In the genomic region with DNA sequence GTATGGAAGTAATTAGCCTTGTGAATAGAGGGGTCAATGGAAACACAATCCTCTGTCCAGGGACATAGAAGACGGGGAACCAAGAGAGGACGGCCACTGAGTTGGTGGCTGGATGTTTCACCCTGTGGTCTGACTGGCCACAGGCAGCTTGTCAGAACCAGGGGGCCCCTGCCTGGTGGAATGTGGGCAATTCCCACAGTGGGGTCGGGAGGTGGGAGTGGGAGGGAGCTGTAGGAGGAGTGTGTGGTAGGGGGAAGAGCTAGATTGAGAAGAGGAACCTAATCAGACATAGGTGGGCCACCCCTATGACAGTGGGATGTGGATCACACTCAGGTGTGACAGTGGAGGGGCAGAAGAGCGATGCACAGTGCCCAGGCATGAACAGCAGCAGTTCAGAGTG, we compare ENCODE assay signal across 1 cellular context.
A peak's percentile ranks its signal among the peaks of the same experiment; 100 is the strongest.
TF ChIP-seq lines count a peak whose summit lies in the region.

No MANE protein-coding gene starts in this region.

TF ChIP-seq in H1, 55 proteins besides CTCF, POLR2A, EP300 and RAD21:
- TF ChIP-seq TEAD4 (IDR thresholded peaks at IDR 0.05; ENCODE audit: low read depth, low read length) (0 out of 2 replicates have a peak, but pooled peaks have one; percentile 13), PHF8 (conservative IDR thresholded peaks at IDR 0.05; ENCODE audit: low read depth, low read length) (no peak)
